In genomic region chr12:111401167-111401605, GRCh38 we compare ENCODE assay signal across 15 cellular contexts. TPM values are rescaled to one million over a fixed set of nuclear protein-coding genes. Genes with fewer than 3 reads are reported as not detected.
DNase-seq lines count a peak whose midpoint lies in the region; ATAC-seq, FAIRE-seq and TF ChIP-seq lines count a peak whose summit lies in the region.
"Had no signal": no experiment of that assay in that cellular context is flagged by ENCODE, and none has a peak within 500 bp of the region (broad histone marks: within the 10 kb centered on the region; RNA-seq: fewer than 3 reads in every experiment).

No MANE protein-coding gene starts in this region.

- no peak overlapping the region for H3K4me2 ChIP-seq in HepG2 (ENCODE audit: low read depth, low read length)
- H3K4me2 ChIP-seq: A549 had no signal

- CTCF ChIA-PET in HepG2 (lab: Yijun Ruan, JAX; ENCODE audit: low intra/inter-chr PET ratio, low total read pairs), result no interaction called here

- peaks cover 23% of the 10 kb centered on the region for H3K27me3 Mint-ChIP-seq in endodermal cell (ENCODE audit: insufficient read depth)

- H3K4me3 ChIP-seq in HepG2 (replicated peaks in 1 of 3; ENCODE audit: insufficient read depth in 1 of 3, low read depth in 2 of 3, low read length in 3 of 3), result no peak overlapping the region; a peak in 1 of 6 replicates
- H3K4me3 ChIP-seq in right lobe of liver, result no peak overlapping the region
- no peak overlapping the region for H3K4me3 ChIP-seq in endodermal cell (ENCODE audit: low read length)
- no peak overlapping the region for H3K4me3 ChIP-seq in suprapubic skin
- no peak overlapping the region for H3K4me3 ChIP-seq in small intestine (ENCODE audit: low read depth in 1 of 2, low read length in 2 of 2)
- H3K4me3 ChIP-seq: A549 had no signal

- H3K79me2 ChIP-seq in HepG2 (ENCODE audit: insufficient read depth, low read length), result peaks cover under 1% of the 10 kb centered on the region

- TF ChIP-seq CTCF in HepG2 (CRISPR knock-in tag; IDR thresholded peaks at IDR 0.05) (no peak), right lobe of liver (IDR thresholded peaks at IDR 0.05) (no peak), endodermal cell (conservative IDR thresholded peaks at IDR 0.05) (no peak), suprapubic skin (IDR thresholded peaks at IDR 0.05) (no peak)

- intact Hi-C loops in HepG2 (cut with micrococcal nuclease; ENCODE audit: unreplicated experiment) (no loop called here), right lobe of liver (cut with DNase I) (loop anchor here in 1 of 2 donors (5.0 kb wide), 1 partner anchor 46 kb away; no protein-coding TSS in a partner anchor)

- H3K9ac ChIP-seq in HepG2 (ENCODE audit: insufficient read depth, low read depth, low read length) (no peak overlapping the region), endodermal cell (ENCODE audit: extremely low read depth, low read length, poor library complexity, severe bottlenecking) (no peak overlapping the region)

- in situ Hi-C loops in HepG2 (cut with HindIII; ENCODE audit: extremely low pct_ligation_motif_present, low pct_unique_long_range_greater_than_20kb), result no loop called here

- H3K9me3 ChIP-seq in HepG2 (ENCODE audit: low read length), result no peaks in the 10 kb centered on the region
- no peaks in the 10 kb centered on the region for H3K9me3 ChIP-seq in right lobe of liver
- H3K9me3 ChIP-seq in endodermal cell (ENCODE audit: control insufficient read depth, low read length), result no peaks in the 10 kb centered on the region
- no peaks in the 10 kb centered on the region for H3K9me3 ChIP-seq in suprapubic skin
- no peaks in the 10 kb centered on the region for H3K9me3 ChIP-seq in small intestine (ENCODE audit: control insufficient read depth, low read depth)
- H3K9me3 ChIP-seq: A549, Caco-2 had no signal

- no peak for TF ChIP-seq RAD21 in HepG2 (CRISPR knock-in tag; IDR thresholded peaks at IDR 0.05)

- H3K27ac Mint-ChIP-seq in endodermal cell, result no peak overlapping the region
- H3K27ac Mint-ChIP-seq: HFFc6 had no signal

- WGBS in HepG2 (ENCODE audit: low lambda C conversion rate), result 28% methylated on average over 4 of the region's 6 CpGs
- 76% methylated on average over 2 of the region's 6 CpGs for WGBS in right lobe of liver (ENCODE audit: insufficient coverage, low coverage, low lambda C conversion rate, missing lambda C conversion rate)
- WGBS in endodermal cell (ENCODE audit: insufficient coverage in 1 of 2, insufficient read length in 1 of 2), 2 experiments, result 94 to 95% methylated on average over 3 to 6 of the region's 6 CpGs
- WGBS in suprapubic skin, result 85% methylated on average over 4 of the region's 6 CpGs
- 76 to 87% (median 80%) methylated on average over 6 of the region's 6 CpGs for WGBS in small intestine, 3 donors

- H3K4me3 Mint-ChIP-seq in endodermal cell, result no peak overlapping the region
- H3K4me3 Mint-ChIP-seq: HFFc6 had no signal

- H3K36me3 ChIP-seq in HepG2 (replicated peaks in 1 of 2; ENCODE audit: control insufficient read depth in 1 of 2, insufficient read depth in 2 of 2, low read length in 2 of 2) (no peaks in the 10 kb centered on the region), right lobe of liver (no peaks in the 10 kb centered on the region), endodermal cell (ENCODE audit: control insufficient read depth, insufficient read depth, low read length) (no peaks in the 10 kb centered on the region), suprapubic skin (no peaks in the 10 kb centered on the region), small intestine (ENCODE audit: control insufficient read depth in 2 of 2, insufficient read depth in 2 of 2, low read length in 2 of 2) (no peaks in the 10 kb centered on the region)

- H3K4me1 ChIP-seq in HepG2 (ENCODE audit: insufficient read depth, low read length), result peaks cover 62% of the 10 kb centered on the region
- peaks cover 0 to 21% (median 4%) of the 10 kb centered on the region in 4 donors for H3K4me1 ChIP-seq in right lobe of liver
- H3K4me1 ChIP-seq in endodermal cell (ENCODE audit: control insufficient read depth, insufficient read depth, low read length), result no peaks in the 10 kb centered on the region
- H3K4me1 ChIP-seq in suprapubic skin, result peaks cover 39% of the 10 kb centered on the region
- H3K4me1 ChIP-seq in small intestine (ENCODE audit: control insufficient read depth in 2 of 2, insufficient read depth in 1 of 2, low read depth in 1 of 2, low read length in 1 of 2), result peaks cover 0 to 3% of the 10 kb centered on the region in 2 donors

- TF ChIP-seq EP300 in HepG2 (IDR thresholded peaks at IDR 0.05; ENCODE audit: low read depth in 2 of 2, low read length in 2 of 2), result no peak
- no peak for TF ChIP-seq EP300 in HepG2 (CRISPR knock-in tag; IDR thresholded peaks at IDR 0.05; ENCODE audit: borderline replicate concordance)
- no peak for TF ChIP-seq EP300 in suprapubic skin (IDR thresholded peaks at IDR 0.05)

- H2AFZ ChIP-seq in HepG2 (ENCODE audit: low read length), result no peak overlapping the region

- H3K4me1 Mint-ChIP-seq in endodermal cell, result peaks cover 15% of the 10 kb centered on the region

- no peak for DNase-seq in HepG2 (ENCODE audit: low spot score)
- DNase-seq in right lobe of liver, result no peak
- DNase-seq in OCI-M1 (lab: John Stamatoyannopoulos, UW), result peak; percentile 14
- DNase-seq in endodermal cell, result peak; percentile 50
- no peak for DNase-seq in suprapubic skin (ENCODE audit: low spot score in 2 of 2)
- no peak for DNase-seq in small intestine
- DNase-seq: Caco-2; CD8-positive, alpha-beta memory T cell; DND-41; GDM1; HCEC 1CT; HFFc6 had no signal

- no peak for ATAC-seq in HepG2
- no peak for ATAC-seq in right lobe of liver
- ATAC-seq: A549 had no signal

- no peaks in the 10 kb centered on the region for H3K36me3 Mint-ChIP-seq in endodermal cell (ENCODE audit: low read depth)

- BruUV-seq in HepG2 (replicated peaks; lab: Mats Ljungman, UMichigan), result no TSS peak

- no peak for TF ChIP-seq POLR2A in HepG2 (IDR thresholded peaks at IDR 0.05; ENCODE audit: insufficient read depth in 1 of 2, low read depth in 2 of 2, low read length in 2 of 2)
- TF ChIP-seq POLR2A in right lobe of liver (IDR thresholded peaks at IDR 0.05), result no peak
- no peak for TF ChIP-seq POLR2A in suprapubic skin (IDR thresholded peaks at IDR 0.05)

- POLR2A ChIA-PET in HepG2 (lab: Yijun Ruan, JAX), result no interaction called here

- no peaks in the 10 kb centered on the region for H4K20me1 ChIP-seq in HepG2 (ENCODE audit: insufficient read depth, low read length)

- FAIRE-seq in HepG2 (lab: Jason Lieb, UNC), result no peak
- FAIRE-seq in small intestine (lab: Jason Lieb, UNC), result no peak
- FAIRE-seq: A549, GM12892 had no signal

- H3K27me3 ChIP-seq in HepG2 (ENCODE audit: control insufficient read depth in 1 of 2, insufficient read depth in 2 of 2, low read length in 2 of 2) (no peaks in the 10 kb centered on the region; a peak in 3 of 5 replicates), right lobe of liver (no peaks in the 10 kb centered on the region), endodermal cell (ENCODE audit: control insufficient read depth, insufficient read depth, low read length, poor library complexity, severe bottlenecking) (peaks cover 6% of the 10 kb centered on the region), suprapubic skin (no peaks in the 10 kb centered on the region), small intestine (ENCODE audit: control insufficient read depth in 2 of 2, insufficient read depth in 2 of 2, low read length in 2 of 2) (no peaks in the 10 kb centered on the region)

- no peaks in the 10 kb centered on the region for H3K9me3 Mint-ChIP-seq in endodermal cell
- H3K9me3 Mint-ChIP-seq: CD8-positive, alpha-beta memory T cell; HFFc6 had no signal

- H3K27ac ChIP-seq in HepG2 (ENCODE audit: extremely low read length, insufficient read depth, low read length), result no peak overlapping the region
- H3K27ac ChIP-seq in right lobe of liver, result no peak overlapping the region
- no peak overlapping the region for H3K27ac ChIP-seq in endodermal cell (ENCODE audit: low read depth, low read length)
- no peak overlapping the region for H3K27ac ChIP-seq in suprapubic skin
- H3K27ac ChIP-seq in small intestine (ENCODE audit: low read depth in 1 of 2, low read length in 1 of 2), result no peak overlapping the region
- H3K27ac ChIP-seq: A549, HL-60 had no signal

RNA-seq across cellular contexts. Expression of gene SH2B3, which starts 4.5 kb away (rescaled TPM):
- total RNA-seq in HepG2 (2016; rRNA removed; fragmentation: Illumina TruSeq; extraction: Trizol), result 6.8 and 6.9 TPM in 2 replicates
- 3.0 and 4.5 TPM in 2 replicates for total RNA-seq in HepG2 (2016; cell fraction: cytosol; rRNA removed; fragmentation: Illumina TruSeq; extraction: Trizol; ENCODE audit: low read depth)
- total RNA-seq in HepG2 (2016; cell fraction: insoluble cytoplasmic fraction; rRNA removed; fragmentation: Illumina TruSeq; extraction: Trizol), result 5.3 and 6.3 TPM in 2 replicates
- 8.1 and 8.8 TPM in 2 replicates for total RNA-seq in HepG2 (2016; cell fraction: membrane; rRNA removed; fragmentation: Illumina TruSeq; extraction: Trizol)
- total RNA-seq in HepG2 (2016; cell fraction: nucleus; rRNA removed; fragmentation: Illumina TruSeq; extraction: Trizol), result 3.3 and 4.2 TPM in 2 replicates
- polyA plus RNA-seq in HepG2 (2011; rRNA removed), result 6.8 and 7.1 TPM in 2 replicates
- polyA plus RNA-seq in HepG2 (2011; cell fraction: cytosol; rRNA removed), result 5.9 and 7.0 TPM in 2 replicates
- 6.3 and 7.7 TPM in 2 replicates for polyA plus RNA-seq in HepG2 (2011; cell fraction: nucleus; rRNA removed)
- polyA plus RNA-seq in HepG2 (2012), result 5.1 and 9.2 TPM in 2 replicates
- polyA plus RNA-seq in HepG2 (2016; cell fraction: cytosol; fragmentation: Illumina TruSeq; extraction: Trizol; ENCODE audit: low read depth), result 0.99 and 1.3 TPM in 2 replicates
- polyA plus RNA-seq in HepG2 (2016; cell fraction: insoluble cytoplasmic fraction; fragmentation: Illumina TruSeq; extraction: Trizol; ENCODE audit: low read depth), result 7.6 and 9.1 TPM in 2 replicates
- 5.2 and 5.7 TPM in 2 replicates for polyA plus RNA-seq in HepG2 (2016; cell fraction: membrane; fragmentation: Illumina TruSeq; extraction: Trizol; ENCODE audit: low read depth)
- polyA plus RNA-seq in HepG2 (2016; cell fraction: nucleus; fragmentation: Illumina TruSeq; extraction: Trizol; ENCODE audit: insufficient read depth, low read depth), result 8.8 and 9.8 TPM in 2 replicates
- 2.2 and 11.4 TPM in 2 replicates for polyA minus RNA-seq in HepG2 (2011; rRNA and poly(A)+ RNA removed; ENCODE audit: low replicate concordance)
- polyA minus RNA-seq in HepG2 (2011; cell fraction: cytosol; rRNA and poly(A)+ RNA removed), result 6.2 and 6.9 TPM in 2 replicates
- 3.3 and 3.9 TPM in 2 replicates for polyA minus RNA-seq in HepG2 (2011; cell fraction: nucleus; rRNA and poly(A)+ RNA removed)
- total RNA-seq in right lobe of liver, result 10 to 100 TPM in 5 of 6 experiments, 1 to 10 TPM in 1; 6.7 to 43.5 (median 17.0) TPM
- total RNA-seq in endodermal cell, result 1 to 10 TPM; 6.8 to 6.9 TPM
- polyA plus RNA-seq in endodermal cell (2013, experiment 1 of 2), result 6.2 TPM
- 5.0 TPM for polyA plus RNA-seq in endodermal cell (2013, experiment 2 of 2)
- total RNA-seq in suprapubic skin, result 1 to 10 TPM; 3.4 to 7.1 (median 4.2) TPM
- 10 to 100 TPM in 1 of 3 donors, 1 to 10 TPM in 1, under 1 TPM in 1; 0.67 to 14.9 (median 4.6) TPM for polyA plus RNA-seq in small intestine

RNA-seq across cellular contexts. Expression of gene PHETA1, which starts 32.3 kb away (rescaled TPM):
- total RNA-seq in HepG2 (2016; rRNA removed; fragmentation: Illumina TruSeq; extraction: Trizol), result 12.7 and 20.8 TPM in 2 replicates
- 4.6 and 5.4 TPM in 2 replicates for total RNA-seq in HepG2 (2016; cell fraction: cytosol; rRNA removed; fragmentation: Illumina TruSeq; extraction: Trizol; ENCODE audit: low read depth)
- total RNA-seq in HepG2 (2016; cell fraction: insoluble cytoplasmic fraction; rRNA removed; fragmentation: Illumina TruSeq; extraction: Trizol), result 11.4 and 21.0 TPM in 2 replicates
- total RNA-seq in HepG2 (2016; cell fraction: membrane; rRNA removed; fragmentation: Illumina TruSeq; extraction: Trizol), result 20.1 and 22.4 TPM in 2 replicates
- total RNA-seq in HepG2 (2016; cell fraction: nucleus; rRNA removed; fragmentation: Illumina TruSeq; extraction: Trizol), result 11.4 and 16.8 TPM in 2 replicates
- 11.3 and 15.8 TPM in 2 replicates for polyA plus RNA-seq in HepG2 (2011; rRNA removed)
- 13.8 and 16.9 TPM in 2 replicates for polyA plus RNA-seq in HepG2 (2011; cell fraction: cytosol; rRNA removed)
- polyA plus RNA-seq in HepG2 (2011; cell fraction: nucleus; rRNA removed), result 38.7 and 41.4 TPM in 2 replicates
- polyA plus RNA-seq in HepG2 (2012), result 7.6 and 12.3 TPM in 2 replicates
- polyA plus RNA-seq in HepG2 (2016; cell fraction: cytosol; fragmentation: Illumina TruSeq; extraction: Trizol; ENCODE audit: low read depth), result 4.7 and 5.7 TPM in 2 replicates
- polyA plus RNA-seq in HepG2 (2016; cell fraction: insoluble cytoplasmic fraction; fragmentation: Illumina TruSeq; extraction: Trizol; ENCODE audit: low read depth), result 15.8 and 19.6 TPM in 2 replicates
- 18.1 and 18.8 TPM in 2 replicates for polyA plus RNA-seq in HepG2 (2016; cell fraction: membrane; fragmentation: Illumina TruSeq; extraction: Trizol; ENCODE audit: low read depth)
- 31.9 and 34.8 TPM in 2 replicates for polyA plus RNA-seq in HepG2 (2016; cell fraction: nucleus; fragmentation: Illumina TruSeq; extraction: Trizol; ENCODE audit: insufficient read depth, low read depth)
- 1.6 and 19.4 TPM in 2 replicates for polyA minus RNA-seq in HepG2 (2011; rRNA and poly(A)+ RNA removed; ENCODE audit: low replicate concordance)
- 7.2 and 10.0 TPM in 2 replicates for polyA minus RNA-seq in HepG2 (2011; cell fraction: cytosol; rRNA and poly(A)+ RNA removed)
- 6.4 and 9.7 TPM in 2 replicates for polyA minus RNA-seq in HepG2 (2011; cell fraction: nucleus; rRNA and poly(A)+ RNA removed)
- 10 to 100 TPM in 1 of 6 experiments, 1 to 10 TPM in 5; 4.2 to 14.8 (median 7.0) TPM for total RNA-seq in right lobe of liver
- total RNA-seq in endodermal cell, result 10 to 100 TPM; 15.0 to 19.2 TPM
- polyA plus RNA-seq in endodermal cell (2013, experiment 1 of 2), result 11.7 TPM
- 11.6 TPM for polyA plus RNA-seq in endodermal cell (2013, experiment 2 of 2)
- 10 to 100 TPM; 15.9 to 25.7 (median 23.2) TPM for total RNA-seq in suprapubic skin
- polyA plus RNA-seq in small intestine, result 10 to 100 TPM; 37.3 to 47.2 (median 44.9) TPM

Comparison
In these comparisons a context has a peak if more than half of its experiments do, and no peak if none do; other contexts are left out.
1. DNase-seq: peak in OCI-M1 (single experiment) and endodermal cell (single experiment); none in HepG2 (single experiment), right lobe of liver (0 of 3), suprapubic skin (0 of 2) and small intestine (single experiment).